Comparison of ENCODE assay signal across 8 cellular contexts in the genomic region with DNA sequence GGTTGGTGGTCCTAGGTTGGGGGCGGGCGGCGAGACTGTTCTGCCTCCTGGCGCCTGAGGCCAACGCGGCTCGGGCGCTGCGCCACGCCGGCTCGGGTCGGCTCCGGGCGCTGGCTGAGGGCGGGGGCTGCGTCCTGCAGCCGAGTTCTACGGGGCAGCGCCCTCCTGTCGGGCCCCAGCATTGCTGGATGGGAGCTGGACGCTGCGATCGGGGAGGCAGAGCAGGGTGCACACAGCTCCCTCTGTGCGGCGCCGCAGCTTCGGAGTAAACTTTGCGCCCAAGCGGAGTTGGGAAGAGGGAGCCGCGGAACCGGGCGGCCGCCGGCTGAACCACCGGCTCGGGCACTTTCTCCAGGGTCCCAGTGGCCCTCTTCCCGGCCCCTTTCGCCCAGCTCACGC. TPM values are rescaled to one million over a fixed set of nuclear protein-coding genes. Genes with fewer than 3 reads are reported as not detected.
DNase-seq lines count a peak whose midpoint lies in the region; ATAC-seq and TF ChIP-seq lines count a peak whose summit lies in the region.

No MANE protein-coding gene starts in this region.

- peak overlapping the region; percentile 72 for H3K9ac ChIP-seq in NT2/D1 (ENCODE audit: insufficient read length, low read depth)

- H3K4me1 Mint-ChIP-seq in progenitor cell of endocrine pancreas (ENCODE audit: low read depth) = peaks cover 31% of the 10 kb centered on the region
- H3K4me1 Mint-ChIP-seq in activated T-helper 17 cell treated with anti-CD3 and anti-CD28 coated beads, Interleukin-2, amount 50 U/mL, for 72 hours = peaks cover 8% of the 10 kb centered on the region

- H3K36me3 ChIP-seq in NT2/D1 (ENCODE audit: insufficient read depth, insufficient read length, low read length) = no peaks in the 10 kb centered on the region

- H3K27me3 ChIP-seq in NT2/D1 (ENCODE audit: insufficient read depth, insufficient read length) = peaks cover 98% of the 10 kb centered on the region
- H3K27me3 ChIP-seq in foreskin keratinocyte = peaks cover 98% of the 10 kb centered on the region

- ATAC-seq in foreskin keratinocyte (peak; percentile 50), GM18907 (IDR thresholded peaks at IDR 0.05; ENCODE audit: unreplicated experiment) (no peak)
- ATAC-seq in activated T-helper 17 cell treated with anti-CD3 and anti-CD28 coated beads, Interleukin-2, amount 50 U/mL, for 72 hours (replicated peaks) = no peak

- peaks cover 3% of the 10 kb centered on the region for H3K4me1 ChIP-seq in NT2/D1 (ENCODE audit: insufficient read depth, insufficient read length)
- no peaks in the 10 kb centered on the region for H3K4me1 ChIP-seq in foreskin keratinocyte

- H3K9me3 Mint-ChIP-seq in progenitor cell of endocrine pancreas (ENCODE audit: low read depth) = no peaks in the 10 kb centered on the region
- no peaks in the 10 kb centered on the region for H3K9me3 Mint-ChIP-seq in activated T-helper 17 cell treated with anti-CD3 and anti-CD28 coated beads, Interleukin-2, amount 50 U/mL, for 72 hours

- no peak overlapping the region for H3K27ac ChIP-seq in foreskin keratinocyte

- no peak overlapping the region for H3K27ac Mint-ChIP-seq in progenitor cell of endocrine pancreas
- H3K27ac Mint-ChIP-seq in activated T-helper 17 cell treated with anti-CD3 and anti-CD28 coated beads, Interleukin-2, amount 50 U/mL, for 72 hours = no peak overlapping the region

- H3K9me3 ChIP-seq in NT2/D1 (ENCODE audit: insufficient read depth, low read length) = no peaks in the 10 kb centered on the region

- H3K4me3 Mint-ChIP-seq in progenitor cell of endocrine pancreas (ENCODE audit: low read depth) = peak overlapping the region; percentile 64
- H3K4me3 Mint-ChIP-seq in activated T-helper 17 cell treated with anti-CD3 and anti-CD28 coated beads, Interleukin-2, amount 50 U/mL, for 72 hours = no peak overlapping the region

- H3K36me3 Mint-ChIP-seq in progenitor cell of endocrine pancreas (ENCODE audit: insufficient read depth) = no peaks in the 10 kb centered on the region
- H3K36me3 Mint-ChIP-seq in activated T-helper 17 cell treated with anti-CD3 and anti-CD28 coated beads, Interleukin-2, amount 50 U/mL, for 72 hours (ENCODE audit: low read depth) = no peaks in the 10 kb centered on the region

- H3K4me3 ChIP-seq in NT2/D1 (ENCODE audit: insufficient read length, low read depth) = peak overlapping the region; percentile 62

- peaks cover 89% of the 10 kb centered on the region for H3K27me3 Mint-ChIP-seq in progenitor cell of endocrine pancreas
- peaks cover 66% of the 10 kb centered on the region for H3K27me3 Mint-ChIP-seq in activated T-helper 17 cell treated with anti-CD3 and anti-CD28 coated beads, Interleukin-2, amount 50 U/mL, for 72 hours

- DNase-seq in DMS53 treated with DMSO at 0.1 percent for 48 hours (lab: John Stamatoyannopoulos, UW; ENCODE audit: unreplicated experiment) = peak; percentile 7
- no peak for DNase-seq in NT2/D1 (ENCODE audit: low read depth, low spot score)
- DNase-seq in foreskin keratinocyte = peak in 1 of 2 donors; percentile 59
- DNase-seq in progenitor cell of endocrine pancreas (ENCODE audit: low spot score, unreplicated experiment) = no peak
- DNase-seq in nucleus accumbens (lab: John Stamatoyannopoulos, UW) = no peak
- DNase-seq in SK-N-DZ (ENCODE audit: low spot score) = no peak

- TF ChIP-seq CTCF in foreskin keratinocyte (conservative IDR thresholded peaks at IDR 0.05) (peak; percentile 31), progenitor cell of endocrine pancreas (IDR thresholded peaks at IDR 0.05; ENCODE audit: unreplicated experiment) (peak; percentile 5)

RNA-seq across cellular contexts. Expression of a gene that starts 0.5 kb away (rescaled TPM):
- total RNA-seq in foreskin keratinocyte = 0.07 TPM in 2 replicates
- 0.01 TPM in 2 replicates for polyA plus RNA-seq in foreskin keratinocyte
- total RNA-seq in progenitor cell of endocrine pancreas = 0.50 and 1.2 TPM in 2 replicates
- under 1 TPM in 1 of 2 donors, not detected in 1; 0.05 TPM for total RNA-seq in activated T-helper 17 cell treated with anti-CD3 and anti-CD28 coated beads, Interleukin-2, amount 50 U/mL, for 72 hours
- polyA plus RNA-seq in SK-N-DZ (2014; cell fraction: cytosol; rRNA removed) = not detected in 2 replicates
- polyA plus RNA-seq in SK-N-DZ (2014; cell fraction: nucleus; rRNA removed) = not detected in 2 replicates

RNA-seq across cellular contexts. Expression of a gene that starts 53.0 kb away (rescaled TPM):
- 25.9 and 29.0 TPM in 2 replicates for total RNA-seq in foreskin keratinocyte
- polyA plus RNA-seq in foreskin keratinocyte = 28.2 and 30.0 TPM in 2 replicates
- 21.0 and 26.0 TPM in 2 replicates for total RNA-seq in progenitor cell of endocrine pancreas
- total RNA-seq in activated T-helper 17 cell treated with anti-CD3 and anti-CD28 coated beads, Interleukin-2, amount 50 U/mL, for 72 hours = not detected
- polyA plus RNA-seq in SK-N-DZ (2014; cell fraction: cytosol; rRNA removed) = not detected in 2 replicates
- polyA plus RNA-seq in SK-N-DZ (2014; cell fraction: nucleus; rRNA removed) = 0.24 TPM in 1 of 2 replicates, not detected in the other

Comparison
In these comparisons a context has a peak if more than half of its experiments do, and no peak if none do; other contexts are left out.
1. RNA of a gene that starts 53.0 kb away (total RNA-seq): 21.0 to 26.0 TPM in progenitor cell of endocrine pancreas and 25.9 to 29.0 TPM in foreskin keratinocyte; not detected in activated T-helper 17 cell treated with anti-CD3 and anti-CD28 coated beads, Interleukin-2, amount 50 U/mL, for 72 hours; every median in the first group is over 10 times any median in the second.